Comparison of ENCODE assay signal across 13 cellular contexts in genomic region chr2:226703501-226703900, GRCh38.
"Had no signal": no experiment of that assay in that cellular context is flagged by ENCODE, and none has a peak within 500 bp of the region (broad histone marks: within the 10 kb centered on the region; RNA-seq: fewer than 3 reads in every experiment).

No MANE protein-coding gene starts in this region.

- H3K36me3 ChIP-seq: ovary, stomach, thoracic aorta, vagina had no signal

- H3K4me1 ChIP-seq: stomach, vagina had no signal

- H3K9me3 ChIP-seq: ovary, stomach, thoracic aorta, vagina had no signal

- H3K4me3 ChIP-seq: dorsolateral prefrontal cortex, ovary, stomach, thoracic aorta, vagina had no signal

- DNase-seq: activated CD4-positive, alpha-beta T cell treated with anti-CD3 and anti-CD28 coated beads for 1 hour; activated CD4-positive, alpha-beta T cell treated with anti-CD3 and anti-CD28 coated beads, Interleukin-2, amount 50 U/mL, for 48 hours; activated gamma-delta T cell; activated naive CD8-positive, alpha-beta T cell treated with anti-CD3 and anti-CD28 coated beads for 36 hours; activated T-cell treated with anti-CD3 and anti-CD28 coated beads, Interleukin-2, amount 50 U/mL, for 48 hours; anterior cingulate cortex; dorsolateral prefrontal cortex; left cardiac atrium; ovary; stomach had no signal

- H3K36me3 Mint-ChIP-seq: activated naive CD8-positive, alpha-beta T cell treated with anti-CD3 and anti-CD28 coated beads for 36 hours had no signal

- H3K27ac ChIP-seq: dorsolateral prefrontal cortex, ovary, stomach, thoracic aorta, vagina had no signal

- H3K4me3 Mint-ChIP-seq: activated naive CD8-positive, alpha-beta T cell treated with anti-CD3 and anti-CD28 coated beads for 36 hours had no signal

- H3K27ac Mint-ChIP-seq: activated naive CD8-positive, alpha-beta T cell treated with anti-CD3 and anti-CD28 coated beads for 36 hours had no signal

- H3K27me3 ChIP-seq: ovary, stomach, vagina had no signal

- H3K9me3 Mint-ChIP-seq: activated naive CD8-positive, alpha-beta T cell treated with anti-CD3 and anti-CD28 coated beads for 36 hours had no signal

- ATAC-seq: esophagus mucosa, left cardiac atrium had no signal
